ENCODE assay signal across 16 cellular contexts in the genomic region with DNA sequence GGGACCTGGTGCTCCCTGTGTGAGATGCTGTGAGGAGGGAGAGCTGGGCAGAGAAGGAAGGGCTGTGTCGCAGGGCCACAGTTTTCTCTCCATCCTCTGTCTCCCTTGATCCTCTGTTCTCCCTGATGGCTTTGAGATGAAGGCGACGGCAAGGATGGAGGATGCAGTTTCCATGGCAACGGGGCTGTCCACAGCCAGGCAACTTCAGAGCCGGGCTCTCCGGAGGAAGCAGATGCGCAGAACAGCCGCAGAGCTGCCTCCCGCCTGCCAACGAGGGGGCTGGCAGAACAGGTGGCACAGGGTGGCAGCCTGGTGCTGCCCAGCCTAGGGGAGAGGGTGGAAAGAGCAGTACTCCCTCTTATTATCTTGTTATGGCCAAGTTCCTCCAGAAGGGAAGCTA. TPM values are rescaled to one million over a fixed set of nuclear protein-coding genes. Genes with fewer than 3 reads are reported as not detected.
"Had no signal": no experiment of that assay in that cellular context is flagged by ENCODE, and none has a peak within 500 bp of the region (broad histone marks: within the 10 kb centered on the region; RNA-seq: fewer than 3 reads in every experiment).

No MANE protein-coding gene starts in this region.

- H3K4me1 Mint-ChIP-seq: stimulated activated naive CD8-positive, alpha-beta T cell treated with anti-CD3 and anti-CD28 coated beads, Interleukin-15, amount 100 ng/mL, for 72 hours had no signal

- DNase-seq: activated CD4-positive, alpha-beta memory T cell treated with anti-CD3 and anti-CD28 coated beads, Interleukin-2, amount 10 ng/mL, durations not matched to agents 7 days and 5 days; activated CD8-positive, alpha-beta memory T cell treated with anti-CD3 and anti-CD28 coated beads, Interleukin-2, amount 50 U/mL, for 4 hours; activated naive CD8-positive, alpha-beta T cell treated with anti-CD3 and anti-CD28 coated beads, Interleukin-2, amount 50 U/mL, for 24 hours; activated T-cell treated with anti-CD3 and anti-CD28 coated beads, Interleukin-2, amount 50 U/mL, for 72 hours; effector memory CD8-positive, alpha-beta T cell; immature natural killer cell; left colon; naive thymus-derived CD4-positive, alpha-beta T cell; stimulated activated CD4-positive, alpha-beta T cell treated with anti-CD3 and anti-CD28 coated beads, Interleukin-2, amount 100 ng/mL, for 48 hours; stimulated activated CD8-positive, alpha-beta memory T cell treated with anti-CD3 and anti-CD28 coated beads, Interleukin-4, amount 100 ng/mL, for 48 hours; stimulated activated naive CD8-positive, alpha-beta T cell treated with anti-CD3 and anti-CD28 coated beads, Interleukin-15, amount 100 ng/mL, for 72 hours; T-cell had no signal

- H3K9me3 ChIP-seq: prostate gland had no signal

- H3K27ac ChIP-seq: prostate gland, VCaP had no signal

- H3K4me1 ChIP-seq: prostate gland had no signal

- H3K4me3 Mint-ChIP-seq: activated CD4-positive, alpha-beta memory T cell treated with anti-CD3 and anti-CD28 coated beads, Interleukin-2, amount 10 ng/mL, durations not matched to agents 7 days and 5 days; activated naive CD8-positive, alpha-beta T cell treated with anti-CD3 and anti-CD28 coated beads, Interleukin-2, amount 50 U/mL, for 24 hours; activated T-cell treated with anti-CD3 and anti-CD28 coated beads, Interleukin-2, amount 50 U/mL, for 72 hours; effector memory CD8-positive, alpha-beta T cell; immature natural killer cell; stimulated activated naive CD8-positive, alpha-beta T cell treated with anti-CD3 and anti-CD28 coated beads, Interleukin-15, amount 100 ng/mL, for 72 hours; T-cell had no signal

- H3K4me3 ChIP-seq: lung, prostate gland had no signal

- H3K27ac Mint-ChIP-seq: activated CD4-positive, alpha-beta memory T cell treated with anti-CD3 and anti-CD28 coated beads, Interleukin-2, amount 10 ng/mL, durations not matched to agents 7 days and 5 days; activated naive CD8-positive, alpha-beta T cell treated with anti-CD3 and anti-CD28 coated beads, Interleukin-2, amount 50 U/mL, for 24 hours; activated T-cell treated with anti-CD3 and anti-CD28 coated beads, Interleukin-2, amount 50 U/mL, for 72 hours; T-cell had no signal

- H3K9me3 Mint-ChIP-seq: activated CD4-positive, alpha-beta memory T cell treated with anti-CD3 and anti-CD28 coated beads, Interleukin-2, amount 10 ng/mL, durations not matched to agents 7 days and 5 days; activated naive CD8-positive, alpha-beta T cell treated with anti-CD3 and anti-CD28 coated beads, Interleukin-2, amount 50 U/mL, for 24 hours; activated T-cell treated with anti-CD3 and anti-CD28 coated beads, Interleukin-2, amount 50 U/mL, for 72 hours; effector memory CD8-positive, alpha-beta T cell; immature natural killer cell; naive thymus-derived CD4-positive, alpha-beta T cell; stimulated activated naive CD8-positive, alpha-beta T cell treated with anti-CD3 and anti-CD28 coated beads, Interleukin-15, amount 100 ng/mL, for 72 hours; T-cell had no signal

- H3K27me3 Mint-ChIP-seq: activated CD4-positive, alpha-beta memory T cell treated with anti-CD3 and anti-CD28 coated beads, Interleukin-2, amount 10 ng/mL, durations not matched to agents 7 days and 5 days; activated naive CD8-positive, alpha-beta T cell treated with anti-CD3 and anti-CD28 coated beads, Interleukin-2, amount 50 U/mL, for 24 hours; effector memory CD8-positive, alpha-beta T cell; naive thymus-derived CD4-positive, alpha-beta T cell; stimulated activated naive CD8-positive, alpha-beta T cell treated with anti-CD3 and anti-CD28 coated beads, Interleukin-15, amount 100 ng/mL, for 72 hours; T-cell had no signal

RNA-seq across cellular contexts. Expression of a gene that starts 9.9 kb away (rescaled TPM):
- total RNA-seq: epithelial cell of proximal tubule, left colon had no signal
- polyA plus RNA-seq: immature natural killer cell had no signal
